7 cellular contexts compared by ENCODE assay signal in the genomic region with DNA sequence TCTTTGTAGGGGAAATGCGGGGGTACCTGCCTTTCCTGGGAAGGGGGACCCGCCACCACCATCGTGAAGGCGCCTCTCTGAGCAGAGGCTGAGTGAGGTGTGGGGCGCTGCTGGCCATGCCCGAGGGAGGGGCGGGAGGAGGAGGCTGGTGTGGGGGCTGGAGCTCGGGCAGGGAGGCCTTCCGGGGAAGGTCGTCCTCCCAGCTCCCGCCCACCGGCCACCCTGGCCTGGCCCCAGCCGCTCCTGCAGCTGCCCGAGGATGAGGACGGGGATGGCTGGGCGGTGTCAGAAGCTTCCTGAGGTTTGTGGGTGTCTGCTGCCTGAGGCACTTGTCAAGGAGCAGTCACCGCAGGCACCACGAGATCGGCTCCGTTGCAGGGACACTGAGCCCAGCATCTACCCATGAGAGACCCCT. TPM values are rescaled to one million over a fixed set of nuclear protein-coding genes. Genes with fewer than 3 reads are reported as not detected.
DNase-seq lines count a peak whose midpoint lies in the region; ATAC-seq and TF ChIP-seq lines count a peak whose summit lies in the region.

No MANE protein-coding gene starts in this region.

- peak; percentile 54 to 58 for ATAC-seq in stimulated activated naive B cell treated with anti-CD40 and anti-IgM and Interleukin-4, amounts not matched to agents 10 μg/mL and 1 μg/mL and 100 μg/mL, for 72 hours (replicated peaks)

- H3K9ac ChIP-seq in HUES64 (ENCODE audit: low read depth, low read length) = peak overlapping the region; percentile 79

- H3K4me3 ChIP-seq in HUES64 (ENCODE audit: low read length) = peak overlapping the region; percentile 25; the same call in 1 of the 2 replicates
- no peak overlapping the region for H3K4me3 ChIP-seq in MG63

- 0 out of 2 replicates have a peak, but pooled peaks cover 6% of the 10 kb centered on the region for H3K36me3 ChIP-seq in HUES64 (ENCODE audit: insufficient read depth, low read length)
- peaks cover 4% of the 10 kb centered on the region; the same call in 1 of the 2 replicates for H3K36me3 ChIP-seq in MG63

- no peak overlapping the region for H3K4me3 Mint-ChIP-seq in brain
- H3K4me3 Mint-ChIP-seq in stimulated activated naive B cell treated with anti-CD40 and anti-IgM and Interleukin-4, amounts not matched to agents 10 μg/mL and 1 μg/mL and 100 μg/mL, for 72 hours = peak overlapping the region; percentile 75 to 84

- DNase-seq in left kidney (ENCODE audit: low read depth, low spot score) (peak; percentile 77), retina (no peak), MG63 (no peak)
- no peak for DNase-seq in stimulated activated naive B cell treated with anti-CD40 and anti-IgM and Interleukin-4, amounts not matched to agents 10 μg/mL and 1 μg/mL and 100 μg/mL, for 72 hours
- DNase-seq in stimulated activated CD4-positive, alpha-beta T cell treated with anti-CD3 and anti-CD28 coated beads, Interleukin-4, amount 100 ng/mL, for 24 hours = no peak

- H3K27ac Mint-ChIP-seq in brain = peak overlapping the region in 3 of 5 experiments; percentile 34 to 92 (median 87)
- peak overlapping the region; percentile 95 for H3K27ac Mint-ChIP-seq in stimulated activated naive B cell treated with anti-CD40 and anti-IgM and Interleukin-4, amounts not matched to agents 10 μg/mL and 1 μg/mL and 100 μg/mL, for 72 hours

- H3K27ac ChIP-seq in HUES64 (ENCODE audit: low read depth, low read length) = peak overlapping the region; percentile 90

- H3K4me1 ChIP-seq in HUES64 (ENCODE audit: insufficient read depth, low read length) = peaks cover 41% of the 10 kb centered on the region

- peaks cover 9% of the 10 kb centered on the region for H3K36me3 Mint-ChIP-seq in brain
- H3K36me3 Mint-ChIP-seq in stimulated activated naive B cell treated with anti-CD40 and anti-IgM and Interleukin-4, amounts not matched to agents 10 μg/mL and 1 μg/mL and 100 μg/mL, for 72 hours = peaks cover 20 to 28% of the 10 kb centered on the region in 2 donors

- H3K9me3 ChIP-seq in HUES64 (ENCODE audit: insufficient read depth, low read depth, low read length) = no peaks in the 10 kb centered on the region
- H3K9me3 ChIP-seq in MG63 = no peaks in the 10 kb centered on the region

- TF ChIP-seq CTCF in brain (conservative IDR thresholded peaks at IDR 0.05) = no peak

- H3K4me1 Mint-ChIP-seq in brain = peaks cover 44% of the 10 kb centered on the region
- peaks cover 26 to 63% of the 10 kb centered on the region in 2 donors for H3K4me1 Mint-ChIP-seq in stimulated activated naive B cell treated with anti-CD40 and anti-IgM and Interleukin-4, amounts not matched to agents 10 μg/mL and 1 μg/mL and 100 μg/mL, for 72 hours

- H3K27me3 Mint-ChIP-seq in brain = no peaks in the 10 kb centered on the region
- no peaks in the 10 kb centered on the region for H3K27me3 Mint-ChIP-seq in stimulated activated naive B cell treated with anti-CD40 and anti-IgM and Interleukin-4, amounts not matched to agents 10 μg/mL and 1 μg/mL and 100 μg/mL, for 72 hours

- H3K9me3 Mint-ChIP-seq in brain = no peaks in the 10 kb centered on the region
- H3K9me3 Mint-ChIP-seq in stimulated activated naive B cell treated with anti-CD40 and anti-IgM and Interleukin-4, amounts not matched to agents 10 μg/mL and 1 μg/mL and 100 μg/mL, for 72 hours = no peaks in the 10 kb centered on the region

- 72% methylated on average over 20 of the region's 20 CpGs for WGBS in HUES64

- H3K27me3 ChIP-seq in HUES64 (ENCODE audit: insufficient read depth, low read length) (no peaks in the 10 kb centered on the region), MG63 (no peaks in the 10 kb centered on the region)

RNA-seq across cellular contexts. Expression of gene PWWP2B, which starts 11.4 kb away (rescaled TPM):
- 3.5 TPM for polyA plus RNA-seq in HUES64 (2013, experiment 1 of 2)
- polyA plus RNA-seq in HUES64 (2013, experiment 2 of 2) = 5.1 TPM
- polyA plus RNA-seq in brain (ENCODE audit: insufficient read depth, low read depth, low replicate concordance) = 16.0 TPM
- 20.1 and 25.2 TPM in 2 replicates for total RNA-seq in MG63 (2014; rRNA removed; shearing (Covaris generic); ENCODE audit: low replicate concordance)

Comparison
In these comparisons a context has a peak if more than half of its experiments do, and no peak if none do; other contexts are left out.
1. H3K4me3 Mint-ChIP-seq: peak in stimulated activated naive B cell treated with anti-CD40 and anti-IgM and Interleukin-4, amounts not matched to agents 10 μg/mL and 1 μg/mL and 100 μg/mL, for 72 hours (2 of 2); none in brain (0 of 5).